In the genomic region with DNA sequence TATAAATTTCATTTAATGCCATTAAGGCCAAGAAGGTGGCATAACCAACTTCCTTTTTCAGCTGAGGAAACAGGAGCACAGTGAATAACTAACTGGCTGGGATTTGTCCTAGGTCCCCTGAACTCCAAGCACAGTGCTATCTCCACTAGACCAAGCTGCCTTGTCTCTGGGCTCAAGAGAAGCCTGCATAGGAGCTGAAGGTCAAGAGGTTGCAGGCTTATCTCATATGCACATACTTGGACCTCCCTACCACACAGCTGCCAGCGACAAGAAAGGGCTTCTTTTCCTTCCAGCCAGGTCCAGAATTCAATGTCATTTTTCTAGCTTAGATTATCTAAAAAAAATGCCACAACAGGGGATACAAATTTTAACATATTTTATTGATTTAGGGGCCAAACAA, we compare ENCODE assay signal across 1 cellular context.
TF ChIP-seq lines count a peak whose summit lies in the region.

No MANE protein-coding gene starts in this region.

TF ChIP-seq in K562, 482 proteins besides CTCF, POLR2A, EP300 and RAD21 (continued from another document and continues in another):
- TF ChIP-seq, protein P1, sequence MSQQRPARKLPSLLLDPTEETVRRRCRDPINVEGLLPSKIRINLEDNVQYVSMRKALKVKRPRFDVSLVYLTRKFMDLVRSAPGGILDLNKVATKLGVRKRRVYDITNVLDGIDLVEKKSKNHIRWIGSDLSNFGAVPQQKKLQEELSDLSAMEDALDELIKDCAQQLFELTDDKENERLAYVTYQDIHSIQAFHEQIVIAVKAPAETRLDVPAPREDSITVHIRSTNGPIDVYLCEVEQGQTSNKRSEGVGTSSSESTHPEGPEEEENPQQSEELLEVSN (IDR thresholded peaks at IDR 0.05; ENCODE audit: borderline replicate concordance in 1 of 2, extremely low read depth in 1 of 2, insufficient read depth in 1 of 2, insufficient read length in 1 of 2, low read depth in 1 of 2, low read length in 1 of 2, poor library complexity in 1 of 2, severe bottlenecking in 1 of 2): no peak
- TF ChIP-seq RBM14 (IDR thresholded peaks at IDR 0.05; ENCODE audit: borderline replicate concordance, insufficient read depth, low read depth, low read length) (no peak), SAFB (IDR thresholded peaks at IDR 0.05; ENCODE audit: borderline replicate concordance, low read depth, low read length) (no peak), ZC3H8 (IDR thresholded peaks at IDR 0.05) (no peak), HNRNPH1 (optimal IDR thresholded peaks at IDR 0.05; ENCODE audit: low read depth, low read length) (no peak), IRF2 (CRISPR knock-in tag; IDR thresholded peaks at IDR 0.05) (no peak), SIN3A (IDR thresholded peaks at IDR 0.05; ENCODE audit: borderline replicate concordance in 2 of 2, control insufficient read depth in 1 of 2, low read depth in 2 of 2, low read length in 2 of 2) (no peak), ZNF232 (CRISPR knock-in tag; IDR thresholded peaks at IDR 0.05) (no peak), LCOR (CRISPR knock-in tag; IDR thresholded peaks at IDR 0.05) (no peak), ZNF124 (CRISPR knock-in tag; IDR thresholded peaks at IDR 0.05) (no peak), ZNF224 (CRISPR knock-in tag; IDR thresholded peaks at IDR 0.05) (no peak), ZFPM2 (CRISPR knock-in tag; IDR thresholded peaks at IDR 0.05) (no peak), ZNF780A (CRISPR knock-in tag; IDR thresholded peaks at IDR 0.05) (no peak), ZNF263 (CRISPR knock-in tag; IDR thresholded peaks at IDR 0.05; ENCODE audit: borderline replicate concordance) (no peak), ERF (CRISPR knock-in tag; IDR thresholded peaks at IDR 0.05) (no peak), MYC (IDR thresholded peaks at IDR 0.05; ENCODE audit: low read depth, low read length) (peak; percentile 54; the same call in 1 of the 2 replicates), MYC (CRISPR knock-in tag; IDR thresholded peaks at IDR 0.05; ENCODE audit: borderline replicate concordance, low read depth) (no peak), PRMT5 (CRISPR knock-in tag; IDR thresholded peaks at IDR 0.05) (no peak), PHTF2 (CRISPR knock-in tag; IDR thresholded peaks at IDR 0.05) (no peak), STAG1 (CRISPR knock-in tag; IDR thresholded peaks at IDR 0.05; ENCODE audit: borderline replicate concordance) (no peak), NUFIP1 (IDR thresholded peaks at IDR 0.05; ENCODE audit: partially characterized antibody) (no peak), ZNF75A (CRISPR knock-in tag; IDR thresholded peaks at IDR 0.05) (no peak), PRPF4 (IDR thresholded peaks at IDR 0.05; ENCODE audit: insufficient read depth, low read depth, low read length, poor library complexity, severe bottlenecking) (no peak), NR2C1 (IDR thresholded peaks at IDR 0.05) (peak; percentile 72), NR2C1 (tag; IDR thresholded peaks at IDR 0.05) (peak; percentile 87), TRIM24 (IDR thresholded peaks at IDR 0.05) (peak; percentile 87 to 88), EHMT2 (IDR thresholded peaks at IDR 0.05) (peak; percentile 68)
- TF ChIP-seq, protein P2, sequence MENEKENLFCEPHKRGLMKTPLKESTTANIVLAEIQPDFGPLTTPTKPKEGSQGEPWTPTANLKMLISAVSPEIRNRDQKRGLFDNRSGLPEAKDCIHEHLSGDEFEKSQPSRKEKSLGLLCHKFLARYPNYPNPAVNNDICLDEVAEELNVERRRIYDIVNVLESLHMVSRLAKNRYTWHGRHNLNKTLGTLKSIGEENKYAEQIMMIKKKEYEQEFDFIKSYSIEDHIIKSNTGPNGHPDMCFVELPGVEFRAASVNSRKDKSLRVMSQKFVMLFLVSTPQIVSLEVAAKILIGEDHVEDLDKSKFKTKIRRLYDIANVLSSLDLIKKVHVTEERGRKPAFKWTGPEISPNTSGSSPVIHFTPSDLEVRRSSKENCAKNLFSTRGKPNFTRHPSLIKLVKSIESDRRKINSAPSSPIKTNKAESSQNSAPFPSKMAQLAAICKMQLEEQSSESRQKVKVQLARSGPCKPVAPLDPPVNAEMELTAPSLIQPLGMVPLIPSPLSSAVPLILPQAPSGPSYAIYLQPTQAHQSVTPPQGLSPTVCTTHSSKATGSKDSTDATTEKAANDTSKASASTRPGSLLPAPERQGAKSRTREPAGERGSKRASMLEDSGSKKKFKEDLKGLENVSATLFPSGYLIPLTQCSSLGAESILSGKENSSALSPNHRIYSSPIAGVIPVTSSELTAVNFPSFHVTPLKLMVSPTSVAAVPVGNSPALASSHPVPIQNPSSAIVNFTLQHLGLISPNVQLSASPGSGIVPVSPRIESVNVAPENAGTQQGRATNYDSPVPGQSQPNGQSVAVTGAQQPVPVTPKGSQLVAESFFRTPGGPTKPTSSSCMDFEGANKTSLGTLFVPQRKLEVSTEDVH (IDR thresholded peaks at IDR 0.05; ENCODE audit: low read depth, partially characterized antibody): no peak
- TF ChIP-seq, protein P3, sequence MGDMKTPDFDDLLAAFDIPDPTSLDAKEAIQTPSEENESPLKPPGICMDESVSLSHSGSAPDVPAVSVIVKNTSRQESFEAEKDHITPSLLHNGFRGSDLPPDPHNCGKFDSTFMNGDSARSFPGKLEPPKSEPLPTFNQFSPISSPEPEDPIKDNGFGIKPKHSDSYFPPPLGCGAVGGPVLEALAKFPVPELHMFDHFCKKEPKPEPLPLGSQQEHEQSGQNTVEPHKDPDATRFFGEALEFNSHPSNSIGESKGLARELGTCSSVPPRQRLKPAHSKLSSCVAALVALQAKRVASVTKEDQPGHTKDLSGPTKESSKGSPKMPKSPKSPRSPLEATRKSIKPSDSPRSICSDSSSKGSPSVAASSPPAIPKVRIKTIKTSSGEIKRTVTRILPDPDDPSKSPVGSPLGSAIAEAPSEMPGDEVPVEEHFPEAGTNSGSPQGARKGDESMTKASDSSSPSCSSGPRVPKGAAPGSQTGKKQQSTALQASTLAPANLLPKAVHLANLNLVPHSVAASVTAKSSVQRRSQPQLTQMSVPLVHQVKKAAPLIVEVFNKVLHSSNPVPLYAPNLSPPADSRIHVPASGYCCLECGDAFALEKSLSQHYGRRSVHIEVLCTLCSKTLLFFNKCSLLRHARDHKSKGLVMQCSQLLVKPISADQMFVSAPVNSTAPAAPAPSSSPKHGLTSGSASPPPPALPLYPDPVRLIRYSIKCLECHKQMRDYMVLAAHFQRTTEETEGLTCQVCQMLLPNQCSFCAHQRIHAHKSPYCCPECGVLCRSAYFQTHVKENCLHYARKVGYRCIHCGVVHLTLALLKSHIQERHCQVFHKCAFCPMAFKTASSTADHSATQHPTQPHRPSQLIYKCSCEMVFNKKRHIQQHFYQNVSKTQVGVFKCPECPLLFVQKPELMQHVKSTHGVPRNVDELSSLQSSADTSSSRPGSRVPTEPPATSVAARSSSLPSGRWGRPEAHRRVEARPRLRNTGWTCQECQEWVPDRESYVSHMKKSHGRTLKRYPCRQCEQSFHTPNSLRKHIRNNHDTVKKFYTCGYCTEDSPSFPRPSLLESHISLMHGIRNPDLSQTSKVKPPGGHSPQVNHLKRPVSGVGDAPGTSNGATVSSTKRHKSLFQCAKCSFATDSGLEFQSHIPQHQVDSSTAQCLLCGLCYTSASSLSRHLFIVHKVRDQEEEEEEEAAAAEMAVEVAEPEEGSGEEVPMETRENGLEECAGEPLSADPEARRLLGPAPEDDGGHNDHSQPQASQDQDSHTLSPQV (IDR thresholded peaks at IDR 0.05): 0 out of 2 replicates have a peak, but pooled peaks have one; percentile 33
- TF ChIP-seq, protein P4, sequence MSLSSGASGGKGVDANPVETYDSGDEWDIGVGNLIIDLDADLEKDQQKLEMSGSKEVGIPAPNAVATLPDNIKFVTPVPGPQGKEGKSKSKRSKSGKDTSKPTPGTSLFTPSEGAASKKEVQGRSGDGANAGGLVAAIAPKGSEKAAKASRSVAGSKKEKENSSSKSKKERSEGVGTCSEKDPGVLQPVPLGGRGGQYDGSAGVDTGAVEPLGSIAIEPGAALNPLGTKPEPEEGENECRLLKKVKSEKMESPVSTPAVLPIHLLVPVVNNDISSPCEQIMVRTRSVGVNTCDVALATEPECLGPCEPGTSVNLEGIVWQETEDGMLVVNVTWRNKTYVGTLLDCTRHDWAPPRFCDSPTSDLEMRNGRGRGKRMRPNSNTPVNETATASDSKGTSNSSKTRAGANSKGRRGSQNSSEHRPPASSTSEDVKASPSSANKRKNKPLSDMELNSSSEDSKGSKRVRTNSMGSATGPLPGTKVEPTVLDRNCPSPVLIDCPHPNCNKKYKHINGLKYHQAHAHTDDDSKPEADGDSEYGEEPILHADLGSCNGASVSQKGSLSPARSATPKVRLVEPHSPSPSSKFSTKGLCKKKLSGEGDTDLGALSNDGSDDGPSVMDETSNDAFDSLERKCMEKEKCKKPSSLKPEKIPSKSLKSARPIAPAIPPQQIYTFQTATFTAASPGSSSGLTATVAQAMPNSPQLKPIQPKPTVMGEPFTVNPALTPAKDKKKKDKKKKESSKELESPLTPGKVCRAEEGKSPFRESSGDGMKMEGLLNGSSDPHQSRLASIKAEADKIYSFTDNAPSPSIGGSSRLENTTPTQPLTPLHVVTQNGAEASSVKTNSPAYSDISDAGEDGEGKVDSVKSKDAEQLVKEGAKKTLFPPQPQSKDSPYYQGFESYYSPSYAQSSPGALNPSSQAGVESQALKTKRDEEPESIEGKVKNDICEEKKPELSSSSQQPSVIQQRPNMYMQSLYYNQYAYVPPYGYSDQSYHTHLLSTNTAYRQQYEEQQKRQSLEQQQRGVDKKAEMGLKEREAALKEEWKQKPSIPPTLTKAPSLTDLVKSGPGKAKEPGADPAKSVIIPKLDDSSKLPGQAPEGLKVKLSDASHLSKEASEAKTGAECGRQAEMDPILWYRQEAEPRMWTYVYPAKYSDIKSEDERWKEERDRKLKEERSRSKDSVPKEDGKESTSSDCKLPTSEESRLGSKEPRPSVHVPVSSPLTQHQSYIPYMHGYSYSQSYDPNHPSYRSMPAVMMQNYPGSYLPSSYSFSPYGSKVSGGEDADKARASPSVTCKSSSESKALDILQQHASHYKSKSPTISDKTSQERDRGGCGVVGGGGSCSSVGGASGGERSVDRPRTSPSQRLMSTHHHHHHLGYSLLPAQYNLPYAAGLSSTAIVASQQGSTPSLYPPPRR (CRISPR knock-in tag; IDR thresholded peaks at IDR 0.05; ENCODE audit: borderline replicate concordance): no peak
- TF ChIP-seq, protein P5, sequence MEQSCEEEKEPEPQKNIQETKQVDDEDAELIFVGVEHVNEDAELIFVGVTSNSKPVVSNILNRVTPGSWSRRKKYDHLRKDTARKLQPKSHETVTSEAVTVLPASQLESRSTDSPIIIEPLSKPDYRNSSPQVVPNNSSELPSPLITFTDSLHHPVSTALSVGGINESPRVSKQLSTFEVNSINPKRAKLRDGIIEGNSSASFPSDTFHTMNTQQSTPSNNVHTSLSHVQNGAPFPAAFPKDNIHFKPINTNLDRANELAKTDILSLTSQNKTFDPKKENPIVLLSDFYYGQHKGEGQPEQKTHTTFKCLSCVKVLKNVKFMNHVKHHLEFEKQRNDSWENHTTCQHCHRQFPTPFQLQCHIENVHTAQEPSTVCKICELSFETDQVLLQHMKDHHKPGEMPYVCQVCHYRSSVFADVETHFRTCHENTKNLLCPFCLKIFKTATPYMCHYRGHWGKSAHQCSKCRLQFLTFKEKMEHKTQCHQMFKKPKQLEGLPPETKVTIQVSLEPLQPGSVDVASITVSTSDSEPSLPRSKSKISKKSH (CRISPR knock-in tag; IDR thresholded peaks at IDR 0.05): no peak
- TF ChIP-seq, protein P6, sequence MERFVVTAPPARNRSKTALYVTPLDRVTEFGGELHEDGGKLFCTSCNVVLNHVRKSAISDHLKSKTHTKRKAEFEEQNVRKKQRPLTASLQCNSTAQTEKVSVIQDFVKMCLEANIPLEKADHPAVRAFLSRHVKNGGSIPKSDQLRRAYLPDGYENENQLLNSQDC (CRISPR knock-in tag; IDR thresholded peaks at IDR 0.05): no peak
- TF ChIP-seq, protein P7, sequence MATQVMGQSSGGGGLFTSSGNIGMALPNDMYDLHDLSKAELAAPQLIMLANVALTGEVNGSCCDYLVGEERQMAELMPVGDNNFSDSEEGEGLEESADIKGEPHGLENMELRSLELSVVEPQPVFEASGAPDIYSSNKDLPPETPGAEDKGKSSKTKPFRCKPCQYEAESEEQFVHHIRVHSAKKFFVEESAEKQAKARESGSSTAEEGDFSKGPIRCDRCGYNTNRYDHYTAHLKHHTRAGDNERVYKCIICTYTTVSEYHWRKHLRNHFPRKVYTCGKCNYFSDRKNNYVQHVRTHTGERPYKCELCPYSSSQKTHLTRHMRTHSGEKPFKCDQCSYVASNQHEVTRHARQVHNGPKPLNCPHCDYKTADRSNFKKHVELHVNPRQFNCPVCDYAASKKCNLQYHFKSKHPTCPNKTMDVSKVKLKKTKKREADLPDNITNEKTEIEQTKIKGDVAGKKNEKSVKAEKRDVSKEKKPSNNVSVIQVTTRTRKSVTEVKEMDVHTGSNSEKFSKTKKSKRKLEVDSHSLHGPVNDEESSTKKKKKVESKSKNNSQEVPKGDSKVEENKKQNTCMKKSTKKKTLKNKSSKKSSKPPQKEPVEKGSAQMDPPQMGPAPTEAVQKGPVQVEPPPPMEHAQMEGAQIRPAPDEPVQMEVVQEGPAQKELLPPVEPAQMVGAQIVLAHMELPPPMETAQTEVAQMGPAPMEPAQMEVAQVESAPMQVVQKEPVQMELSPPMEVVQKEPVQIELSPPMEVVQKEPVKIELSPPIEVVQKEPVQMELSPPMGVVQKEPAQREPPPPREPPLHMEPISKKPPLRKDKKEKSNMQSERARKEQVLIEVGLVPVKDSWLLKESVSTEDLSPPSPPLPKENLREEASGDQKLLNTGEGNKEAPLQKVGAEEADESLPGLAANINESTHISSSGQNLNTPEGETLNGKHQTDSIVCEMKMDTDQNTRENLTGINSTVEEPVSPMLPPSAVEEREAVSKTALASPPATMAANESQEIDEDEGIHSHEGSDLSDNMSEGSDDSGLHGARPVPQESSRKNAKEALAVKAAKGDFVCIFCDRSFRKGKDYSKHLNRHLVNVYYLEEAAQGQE (CRISPR knock-in tag; IDR thresholded peaks at IDR 0.05; ENCODE audit: low read depth): no peak
- TF ChIP-seq, protein P8, sequence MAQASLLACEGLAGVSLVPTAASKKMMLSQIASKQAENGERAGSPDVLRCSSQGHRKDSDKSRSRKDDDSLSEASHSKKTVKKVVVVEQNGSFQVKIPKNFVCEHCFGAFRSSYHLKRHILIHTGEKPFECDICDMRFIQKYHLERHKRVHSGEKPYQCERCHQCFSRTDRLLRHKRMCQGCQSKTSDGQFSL (CRISPR knock-in tag; IDR thresholded peaks at IDR 0.05): no peak
- TF ChIP-seq, protein P8 (tag; IDR thresholded peaks at IDR 0.05): no peak
- TF ChIP-seq, protein P9, sequence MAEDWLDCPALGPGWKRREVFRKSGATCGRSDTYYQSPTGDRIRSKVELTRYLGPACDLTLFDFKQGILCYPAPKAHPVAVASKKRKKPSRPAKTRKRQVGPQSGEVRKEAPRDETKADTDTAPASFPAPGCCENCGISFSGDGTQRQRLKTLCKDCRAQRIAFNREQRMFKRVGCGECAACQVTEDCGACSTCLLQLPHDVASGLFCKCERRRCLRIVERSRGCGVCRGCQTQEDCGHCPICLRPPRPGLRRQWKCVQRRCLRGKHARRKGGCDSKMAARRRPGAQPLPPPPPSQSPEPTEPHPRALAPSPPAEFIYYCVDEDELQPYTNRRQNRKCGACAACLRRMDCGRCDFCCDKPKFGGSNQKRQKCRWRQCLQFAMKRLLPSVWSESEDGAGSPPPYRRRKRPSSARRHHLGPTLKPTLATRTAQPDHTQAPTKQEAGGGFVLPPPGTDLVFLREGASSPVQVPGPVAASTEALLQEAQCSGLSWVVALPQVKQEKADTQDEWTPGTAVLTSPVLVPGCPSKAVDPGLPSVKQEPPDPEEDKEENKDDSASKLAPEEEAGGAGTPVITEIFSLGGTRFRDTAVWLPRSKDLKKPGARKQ (CRISPR knock-in tag; IDR thresholded peaks at IDR 0.05): no peak
